1 cellular context compared by ENCODE assay signal in the genomic region with DNA sequence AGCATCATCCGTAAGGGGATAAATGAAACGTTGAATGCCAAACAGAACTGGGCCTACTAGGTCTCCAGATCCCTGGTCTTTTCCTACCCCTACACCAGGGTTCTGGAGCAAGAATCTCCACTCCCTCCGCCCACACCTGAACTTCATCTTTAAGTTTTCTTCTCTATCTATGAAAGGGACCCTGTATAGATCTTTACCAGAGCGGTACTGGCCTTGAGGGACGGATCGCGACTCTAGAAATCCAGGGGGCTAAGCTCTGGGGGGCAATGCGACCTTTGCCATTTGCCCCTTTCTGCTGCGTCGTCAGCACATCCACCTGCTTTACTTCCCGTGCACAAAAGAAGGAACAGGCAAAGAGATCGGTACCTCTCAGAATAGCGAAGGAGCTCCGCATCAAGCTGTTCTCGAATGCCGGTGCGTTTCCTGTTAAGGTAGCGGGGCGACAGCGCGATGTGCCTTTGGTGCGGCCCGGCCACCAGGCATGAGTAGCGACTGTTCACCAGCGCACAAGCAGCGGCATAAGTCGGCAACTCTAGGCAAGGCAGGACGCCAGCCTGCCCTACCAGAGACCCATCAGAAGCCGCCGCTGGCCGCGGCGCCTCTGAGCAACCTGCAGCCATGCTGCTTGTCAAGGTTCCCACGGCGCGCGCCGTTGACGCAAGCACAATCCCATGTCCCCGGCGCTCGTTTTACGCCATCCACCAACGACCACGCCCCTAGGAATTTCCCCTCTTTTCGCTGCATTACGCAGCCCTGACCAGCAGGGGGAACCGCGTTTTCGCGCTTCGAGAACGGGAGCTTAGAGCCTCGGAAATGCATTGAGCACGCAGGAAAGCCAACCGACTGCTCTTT.
TF ChIP-seq lines count a peak whose summit lies in the region.

A gene with protein sequence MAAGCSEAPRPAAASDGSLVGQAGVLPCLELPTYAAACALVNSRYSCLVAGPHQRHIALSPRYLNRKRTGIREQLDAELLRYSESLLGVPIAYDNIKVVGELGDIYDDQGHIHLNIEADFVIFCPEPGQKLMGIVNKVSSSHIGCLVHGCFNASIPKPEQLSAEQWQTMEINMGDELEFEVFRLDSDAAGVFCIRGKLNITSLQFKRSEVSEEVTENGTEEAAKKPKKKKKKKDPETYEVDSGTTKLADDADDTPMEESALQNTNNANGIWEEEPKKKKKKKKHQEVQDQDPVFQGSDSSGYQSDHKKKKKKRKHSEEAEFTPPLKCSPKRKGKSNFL (minus strand): TSS at position 641 of the 852 bp plus-strand sequence. CDS start 21 bp downstream, at position 620.

TF ChIP-seq in HepG2, 621 proteins besides CTCF, POLR2A, EP300 and RAD21 (continued from another document and continues in another):
- TF ChIP-seq, protein P1, sequence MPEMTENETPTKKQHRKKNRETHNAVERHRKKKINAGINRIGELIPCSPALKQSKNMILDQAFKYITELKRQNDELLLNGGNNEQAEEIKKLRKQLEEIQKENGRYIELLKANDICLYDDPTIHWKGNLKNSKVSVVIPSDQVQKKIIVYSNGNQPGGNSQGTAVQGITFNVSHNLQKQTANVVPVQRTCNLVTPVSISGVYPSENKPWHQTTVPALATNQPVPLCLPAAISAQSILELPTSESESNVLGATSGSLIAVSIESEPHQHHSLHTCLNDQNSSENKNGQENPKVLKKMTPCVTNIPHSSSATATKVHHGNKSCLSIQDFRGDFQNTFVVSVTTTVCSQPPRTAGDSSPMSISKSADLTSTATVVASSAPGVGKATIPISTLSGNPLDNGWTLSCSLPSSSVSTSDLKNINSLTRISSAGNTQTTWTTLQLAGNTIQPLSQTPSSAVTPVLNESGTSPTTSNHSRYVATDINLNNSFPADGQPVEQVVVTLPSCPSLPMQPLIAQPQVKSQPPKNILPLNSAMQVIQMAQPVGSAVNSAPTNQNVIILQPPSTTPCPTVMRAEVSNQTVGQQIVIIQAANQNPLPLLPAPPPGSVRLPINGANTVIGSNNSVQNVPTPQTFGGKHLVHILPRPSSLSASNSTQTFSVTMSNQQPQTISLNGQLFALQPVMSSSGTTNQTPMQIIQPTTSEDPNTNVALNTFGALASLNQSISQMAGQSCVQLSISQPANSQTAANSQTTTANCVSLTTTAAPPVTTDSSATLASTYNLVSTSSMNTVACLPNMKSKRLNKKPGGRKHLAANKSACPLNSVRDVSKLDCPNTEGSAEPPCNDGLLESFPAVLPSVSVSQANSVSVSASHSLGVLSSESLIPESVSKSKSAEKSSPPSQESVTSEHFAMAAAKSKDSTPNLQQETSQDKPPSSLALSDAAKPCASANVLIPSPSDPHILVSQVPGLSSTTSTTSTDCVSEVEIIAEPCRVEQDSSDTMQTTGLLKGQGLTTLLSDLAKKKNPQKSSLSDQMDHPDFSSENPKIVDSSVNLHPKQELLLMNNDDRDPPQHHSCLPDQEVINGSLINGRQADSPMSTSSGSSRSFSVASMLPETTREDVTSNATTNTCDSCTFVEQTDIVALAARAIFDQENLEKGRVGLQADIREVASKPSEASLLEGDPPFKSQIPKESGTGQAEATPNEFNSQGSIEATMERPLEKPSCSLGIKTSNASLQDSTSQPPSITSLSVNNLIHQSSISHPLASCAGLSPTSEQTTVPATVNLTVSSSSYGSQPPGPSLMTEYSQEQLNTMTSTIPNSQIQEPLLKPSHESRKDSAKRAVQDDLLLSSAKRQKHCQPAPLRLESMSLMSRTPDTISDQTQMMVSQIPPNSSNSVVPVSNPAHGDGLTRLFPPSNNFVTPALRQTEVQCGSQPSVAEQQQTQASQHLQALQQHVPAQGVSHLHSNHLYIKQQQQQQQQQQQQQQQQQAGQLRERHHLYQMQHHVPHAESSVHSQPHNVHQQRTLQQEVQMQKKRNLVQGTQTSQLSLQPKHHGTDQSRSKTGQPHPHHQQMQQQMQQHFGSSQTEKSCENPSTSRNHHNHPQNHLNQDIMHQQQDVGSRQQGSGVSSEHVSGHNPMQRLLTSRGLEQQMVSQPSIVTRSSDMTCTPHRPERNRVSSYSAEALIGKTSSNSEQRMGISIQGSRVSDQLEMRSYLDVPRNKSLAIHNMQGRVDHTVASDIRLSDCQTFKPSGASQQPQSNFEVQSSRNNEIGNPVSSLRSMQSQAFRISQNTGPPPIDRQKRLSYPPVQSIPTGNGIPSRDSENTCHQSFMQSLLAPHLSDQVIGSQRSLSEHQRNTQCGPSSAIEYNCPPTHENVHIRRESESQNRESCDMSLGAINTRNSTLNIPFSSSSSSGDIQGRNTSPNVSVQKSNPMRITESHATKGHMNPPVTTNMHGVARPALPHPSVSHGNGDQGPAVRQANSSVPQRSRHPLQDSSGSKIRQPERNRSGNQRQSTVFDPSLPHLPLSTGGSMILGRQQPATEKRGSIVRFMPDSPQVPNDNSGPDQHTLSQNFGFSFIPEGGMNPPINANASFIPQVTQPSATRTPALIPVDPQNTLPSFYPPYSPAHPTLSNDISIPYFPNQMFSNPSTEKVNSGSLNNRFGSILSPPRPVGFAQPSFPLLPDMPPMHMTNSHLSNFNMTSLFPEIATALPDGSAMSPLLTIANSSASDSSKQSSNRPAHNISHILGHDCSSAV (CRISPR knock-in tag; IDR thresholded peaks at IDR 0.05; ENCODE audit: borderline replicate concordance), result no peak
- TF ChIP-seq, protein P2, sequence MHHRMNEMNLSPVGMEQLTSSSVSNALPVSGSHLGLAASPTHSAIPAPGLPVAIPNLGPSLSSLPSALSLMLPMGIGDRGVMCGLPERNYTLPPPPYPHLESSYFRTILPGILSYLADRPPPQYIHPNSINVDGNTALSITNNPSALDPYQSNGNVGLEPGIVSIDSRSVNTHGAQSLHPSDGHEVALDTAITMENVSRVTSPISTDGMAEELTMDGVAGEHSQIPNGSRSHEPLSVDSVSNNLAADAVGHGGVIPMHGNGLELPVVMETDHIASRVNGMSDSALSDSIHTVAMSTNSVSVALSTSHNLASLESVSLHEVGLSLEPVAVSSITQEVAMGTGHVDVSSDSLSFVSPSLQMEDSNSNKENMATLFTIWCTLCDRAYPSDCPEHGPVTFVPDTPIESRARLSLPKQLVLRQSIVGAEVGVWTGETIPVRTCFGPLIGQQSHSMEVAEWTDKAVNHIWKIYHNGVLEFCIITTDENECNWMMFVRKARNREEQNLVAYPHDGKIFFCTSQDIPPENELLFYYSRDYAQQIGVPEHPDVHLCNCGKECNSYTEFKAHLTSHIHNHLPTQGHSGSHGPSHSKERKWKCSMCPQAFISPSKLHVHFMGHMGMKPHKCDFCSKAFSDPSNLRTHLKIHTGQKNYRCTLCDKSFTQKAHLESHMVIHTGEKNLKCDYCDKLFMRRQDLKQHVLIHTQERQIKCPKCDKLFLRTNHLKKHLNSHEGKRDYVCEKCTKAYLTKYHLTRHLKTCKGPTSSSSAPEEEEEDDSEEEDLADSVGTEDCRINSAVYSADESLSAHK (CRISPR knock-in tag; IDR thresholded peaks at IDR 0.05; ENCODE audit: borderline replicate concordance), result no peak
- TF ChIP-seq ZNF749 (CRISPR knock-in tag; IDR thresholded peaks at IDR 0.05; ENCODE audit: borderline replicate concordance), result 0 out of 2 replicates have a peak, but pooled peaks have one; percentile 59
- TF ChIP-seq, protein P3, sequence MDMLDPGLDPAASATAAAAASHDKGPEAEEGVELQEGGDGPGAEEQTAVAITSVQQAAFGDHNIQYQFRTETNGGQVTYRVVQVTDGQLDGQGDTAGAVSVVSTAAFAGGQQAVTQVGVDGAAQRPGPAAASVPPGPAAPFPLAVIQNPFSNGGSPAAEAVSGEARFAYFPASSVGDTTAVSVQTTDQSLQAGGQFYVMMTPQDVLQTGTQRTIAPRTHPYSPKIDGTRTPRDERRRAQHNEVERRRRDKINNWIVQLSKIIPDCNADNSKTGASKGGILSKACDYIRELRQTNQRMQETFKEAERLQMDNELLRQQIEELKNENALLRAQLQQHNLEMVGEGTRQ (IDR thresholded peaks at IDR 0.05; ENCODE audit: low read depth, low read length), result 0 out of 2 replicates have a peak, but pooled peaks have one; percentile 8
- TF ChIP-seq, protein P3 (CRISPR knock-in tag; IDR thresholded peaks at IDR 0.05; ENCODE audit: borderline replicate concordance), result no peak
- TF ChIP-seq TEAD3 (CRISPR knock-in tag; optimal IDR thresholded peaks at IDR 0.05; ENCODE audit: borderline replicate concordance), result peak; percentile 92
- TF ChIP-seq ZNF24 (IDR thresholded peaks at IDR 0.05), result no peak
- TF ChIP-seq, protein P4, sequence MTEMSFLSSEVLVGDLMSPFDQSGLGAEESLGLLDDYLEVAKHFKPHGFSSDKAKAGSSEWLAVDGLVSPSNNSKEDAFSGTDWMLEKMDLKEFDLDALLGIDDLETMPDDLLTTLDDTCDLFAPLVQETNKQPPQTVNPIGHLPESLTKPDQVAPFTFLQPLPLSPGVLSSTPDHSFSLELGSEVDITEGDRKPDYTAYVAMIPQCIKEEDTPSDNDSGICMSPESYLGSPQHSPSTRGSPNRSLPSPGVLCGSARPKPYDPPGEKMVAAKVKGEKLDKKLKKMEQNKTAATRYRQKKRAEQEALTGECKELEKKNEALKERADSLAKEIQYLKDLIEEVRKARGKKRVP (CRISPR knock-in tag; IDR thresholded peaks at IDR 0.05), result no peak; a peak in 1 of 4 replicates
- peak; percentile 92; the same call in 1 of the 2 replicates for TF ChIP-seq MAX (IDR thresholded peaks at IDR 0.05)
- TF ChIP-seq ISL2 (CRISPR knock-in tag; IDR thresholded peaks at IDR 0.05), result peak; percentile 78; the same call in 1 of the 2 replicates
- TF ChIP-seq KDM2A (CRISPR knock-in tag; IDR thresholded peaks at IDR 0.05; ENCODE audit: borderline replicate concordance, low read depth), result peak; percentile 98
- peak; percentile 80 for TF ChIP-seq ZHX2 (IDR thresholded peaks at IDR 0.05; ENCODE audit: low read depth)
- TF ChIP-seq ZHX2 (CRISPR knock-in tag; IDR thresholded peaks at IDR 0.05; ENCODE audit: borderline replicate concordance), result no peak
- peak; percentile 38; the same call in 1 of the 2 replicates for TF ChIP-seq JUND (CRISPR knock-in tag; IDR thresholded peaks at IDR 0.05)
- no peak for TF ChIP-seq ZNF329 (CRISPR knock-in tag; IDR thresholded peaks at IDR 0.05; ENCODE audit: low read depth)
- TF ChIP-seq, protein P5, sequence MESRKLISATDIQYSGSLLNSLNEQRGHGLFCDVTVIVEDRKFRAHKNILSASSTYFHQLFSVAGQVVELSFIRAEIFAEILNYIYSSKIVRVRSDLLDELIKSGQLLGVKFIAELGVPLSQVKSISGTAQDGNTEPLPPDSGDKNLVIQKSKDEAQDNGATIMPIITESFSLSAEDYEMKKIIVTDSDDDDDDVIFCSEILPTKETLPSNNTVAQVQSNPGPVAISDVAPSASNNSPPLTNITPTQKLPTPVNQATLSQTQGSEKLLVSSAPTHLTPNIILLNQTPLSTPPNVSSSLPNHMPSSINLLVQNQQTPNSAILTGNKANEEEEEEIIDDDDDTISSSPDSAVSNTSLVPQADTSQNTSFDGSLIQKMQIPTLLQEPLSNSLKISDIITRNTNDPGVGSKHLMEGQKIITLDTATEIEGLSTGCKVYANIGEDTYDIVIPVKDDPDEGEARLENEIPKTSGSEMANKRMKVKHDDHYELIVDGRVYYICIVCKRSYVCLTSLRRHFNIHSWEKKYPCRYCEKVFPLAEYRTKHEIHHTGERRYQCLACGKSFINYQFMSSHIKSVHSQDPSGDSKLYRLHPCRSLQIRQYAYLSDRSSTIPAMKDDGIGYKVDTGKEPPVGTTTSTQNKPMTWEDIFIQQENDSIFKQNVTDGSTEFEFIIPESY (CRISPR knock-in tag; IDR thresholded peaks at IDR 0.05), result peak; percentile 38; the same call in 1 of the 2 replicates
- no peak for TF ChIP-seq CSRNP2 (CRISPR knock-in tag; conservative IDR thresholded peaks at IDR 0.05; ENCODE audit: low read depth)
